ENCODE assay signal across 1 cellular context in genomic region chr7:2635810-2636701, GRCh38.
TF ChIP-seq lines count a peak whose summit lies in the region.

No MANE protein-coding gene starts in this region.

TF ChIP-seq in GM23338, 12 proteins besides CTCF, POLR2A, EP300 and RAD21:
- no peak for TF ChIP-seq REST (IDR thresholded peaks at IDR 0.05; ENCODE audit: unreplicated experiment)
- TF ChIP-seq NANOG (IDR thresholded peaks at IDR 0.05; ENCODE audit: borderline replicate concordance) = no peak
- no peak for TF ChIP-seq ZNF331 (CRISPR knock-in tag; IDR thresholded peaks at IDR 0.05; ENCODE audit: low read depth)
- no peak for TF ChIP-seq POLR2AphosphoS5 (IDR thresholded peaks at IDR 0.05; ENCODE audit: low read depth)
- TF ChIP-seq CREB1 (CRISPR knock-in tag; IDR thresholded peaks at IDR 0.05; ENCODE audit: low read depth) = no peak
- no peak for TF ChIP-seq EZH2 (IDR thresholded peaks at IDR 0.05; ENCODE audit: low read depth, unreplicated experiment)
- TF ChIP-seq ZNF462 (CRISPR knock-in tag; IDR thresholded peaks at IDR 0.05) = no peak
- no peak for TF ChIP-seq JUNB (IDR thresholded peaks at IDR 0.05; ENCODE audit: unreplicated experiment)
- no peak for TF ChIP-seq EZH2phosphoT487 (IDR thresholded peaks at IDR 0.05; ENCODE audit: unreplicated experiment)
- TF ChIP-seq ZNF114 (CRISPR knock-in tag; IDR thresholded peaks at IDR 0.05) = no peak
- no peak for TF ChIP-seq ETS1 (IDR thresholded peaks at IDR 0.05)
- no peak for TF ChIP-seq STAT1 (IDR thresholded peaks at IDR 0.05; ENCODE audit: unreplicated experiment)
TF ChIP-seq in GM23338: peak in this region for 0.
